1 cellular context compared by ENCODE assay signal in genomic region chr3:53473422-53473821, GRCh38.
TF ChIP-seq lines count a peak whose summit lies in the region.

No MANE protein-coding gene starts in this region.

TF ChIP-seq in K562, 482 proteins besides CTCF, POLR2A, EP300 and RAD21 (continued from another document):
- no peak for TF ChIP-seq E2F4 (CRISPR knock-in tag; IDR thresholded peaks at IDR 0.05; ENCODE audit: low read depth)
- no peak for TF ChIP-seq SNRNP70 (optimal IDR thresholded peaks at IDR 0.05; ENCODE audit: low read depth, low read length)
- no peak for TF ChIP-seq FOXA3 (CRISPR knock-in tag; conservative IDR thresholded peaks at IDR 0.05 in 1 of 2, IDR thresholded peaks at IDR 0.05 in 1 of 2)
- no peak for TF ChIP-seq SRSF3 (IDR thresholded peaks at IDR 0.05; ENCODE audit: insufficient read depth, low read length)
- no peak for TF ChIP-seq PURB (CRISPR knock-in tag; IDR thresholded peaks at IDR 0.05; ENCODE audit: low read depth)
- no peak for TF ChIP-seq TRIM28 (IDR thresholded peaks at IDR 0.05)
- TF ChIP-seq RAD51 (IDR thresholded peaks at IDR 0.05; ENCODE audit: borderline replicate concordance, low read depth): no peak
- TF ChIP-seq DPF2 (IDR thresholded peaks at IDR 0.05): no peak
- TF ChIP-seq JUND (IDR thresholded peaks at IDR 0.05; ENCODE audit: borderline replicate concordance, low read depth, low read length): no peak
- no peak for TF ChIP-seq JUND (tag; IDR thresholded peaks at IDR 0.05; ENCODE audit: borderline replicate concordance, low read depth, low read length)
- TF ChIP-seq ZFP91 (CRISPR knock-in tag; IDR thresholded peaks at IDR 0.05): no peak
- TF ChIP-seq FIP1L1 (IDR thresholded peaks at IDR 0.05; ENCODE audit: low read depth, low read length, poor library complexity, severe bottlenecking): no peak
- no peak for TF ChIP-seq MYNN (IDR thresholded peaks at IDR 0.05)
- no peak for TF ChIP-seq MYNN (CRISPR knock-in tag; IDR thresholded peaks at IDR 0.05)
- no peak for TF ChIP-seq USF1 (CRISPR knock-in tag; IDR thresholded peaks at IDR 0.05)
